Comparison of ENCODE assay signal across 1 cellular context in genomic region chr9:133347985-133348762, GRCh38.
TF ChIP-seq lines count a peak whose summit lies in the region.

Gene MED22 (minus strand): TSS chr9:133348131. CDS start chr9:133346662, 1,469 bp downstream.
Gene RPL7A (plus strand): TSS chr9:133348218. CDS start chr9:133348244, 26 bp downstream.

TF ChIP-seq in K562, 482 proteins besides CTCF, POLR2A, EP300 and RAD21 (continued from another document and continues in another):
- TF ChIP-seq ARID3B (CRISPR knock-in tag; IDR thresholded peaks at IDR 0.05; ENCODE audit: borderline replicate concordance) (no peak), ZBTB12 (CRISPR knock-in tag; IDR thresholded peaks at IDR 0.05) (no peak), NFATC3 (IDR thresholded peaks at IDR 0.05) (0 out of 2 replicates have a peak, but pooled peaks have one; percentile 62), NEUROD1 (IDR thresholded peaks at IDR 0.05; ENCODE audit: borderline replicate concordance, low read depth, low read length, partially characterized antibody) (peak; percentile 96), ETV1 (tag; conservative IDR thresholded peaks at IDR 0.05; ENCODE audit: low read depth) (peak; percentile 51; the same call in 1 of the 2 replicates), EP400 (IDR thresholded peaks at IDR 0.05) (peak; percentile 98), HMBOX1 (IDR thresholded peaks at IDR 0.05) (peak; percentile 23; the same call in 1 of the 2 replicates), ZHX1 (conservative IDR thresholded peaks at IDR 0.05; ENCODE audit: low read length) (peak; percentile 93), ELK1 (CRISPR knock-in tag; IDR thresholded peaks at IDR 0.05) (no peak), CREB5 (CRISPR knock-in tag; IDR thresholded peaks at IDR 0.05) (no peak), ZFP91 (CRISPR knock-in tag; IDR thresholded peaks at IDR 0.05) (peak; percentile 96), HDGF (IDR thresholded peaks at IDR 0.05) (no peak), PHB (CRISPR knock-in tag; IDR thresholded peaks at IDR 0.05) (no peak), NR2C1 (IDR thresholded peaks at IDR 0.05) (peak; percentile 39; the same call in 1 of the 2 replicates), NR2C1 (tag; IDR thresholded peaks at IDR 0.05) (no peak), MYNN (IDR thresholded peaks at IDR 0.05) (0 out of 2 replicates have a peak, but pooled peaks have one; percentile 29), MYNN (CRISPR knock-in tag; IDR thresholded peaks at IDR 0.05) (no peak), SP2 (IDR thresholded peaks at IDR 0.05; ENCODE audit: extremely low read depth, low read depth, low read length, poor library complexity, severe bottlenecking) (no peak), MBD1 (CRISPR knock-in tag; IDR thresholded peaks at IDR 0.05) (no peak), HIVEP1 (CRISPR knock-in tag; IDR thresholded peaks at IDR 0.05) (no peak), EWSR1 (IDR thresholded peaks at IDR 0.05; ENCODE audit: borderline replicate concordance, low read depth, partially characterized antibody) (no peak), HDAC3 (IDR thresholded peaks at IDR 0.05; ENCODE audit: borderline replicate concordance, partially characterized antibody) (no peak), ZNF274 (IDR thresholded peaks at IDR 0.05; ENCODE audit: borderline replicate concordance, low read depth, low read length) (no peak), SNAPC5 (CRISPR knock-in tag; IDR thresholded peaks at IDR 0.05) (no peak), RBM14 (IDR thresholded peaks at IDR 0.05; ENCODE audit: borderline replicate concordance, insufficient read depth, low read depth, low read length) (0 out of 2 replicates have a peak, but pooled peaks have one; percentile 76), POLR2AphosphoS2 (IDR thresholded peaks at IDR 0.05; ENCODE audit: low read length) (peak; percentile 81; the same call in 1 of the 2 replicates), RAD51 (IDR thresholded peaks at IDR 0.05; ENCODE audit: borderline replicate concordance, low read depth) (no peak), SP1 (CRISPR knock-in tag; IDR thresholded peaks at IDR 0.05) (0 out of 2 replicates have a peak, but pooled peaks have one; percentile 39), POLR2H (tag; IDR thresholded peaks at IDR 0.05; ENCODE audit: low read depth) (peak; percentile 95), FOXA3 (CRISPR knock-in tag; conservative IDR thresholded peaks at IDR 0.05 in 1 of 2, IDR thresholded peaks at IDR 0.05 in 1 of 2) (no peak), KAT2B (IDR thresholded peaks at IDR 0.05; ENCODE audit: low read depth, low read length) (peak; percentile 34), PURB (CRISPR knock-in tag; IDR thresholded peaks at IDR 0.05; ENCODE audit: low read depth) (no peak), SFPQ (IDR thresholded peaks at IDR 0.05; ENCODE audit: low read depth, low read length) (no peak)
